In the genomic region with DNA sequence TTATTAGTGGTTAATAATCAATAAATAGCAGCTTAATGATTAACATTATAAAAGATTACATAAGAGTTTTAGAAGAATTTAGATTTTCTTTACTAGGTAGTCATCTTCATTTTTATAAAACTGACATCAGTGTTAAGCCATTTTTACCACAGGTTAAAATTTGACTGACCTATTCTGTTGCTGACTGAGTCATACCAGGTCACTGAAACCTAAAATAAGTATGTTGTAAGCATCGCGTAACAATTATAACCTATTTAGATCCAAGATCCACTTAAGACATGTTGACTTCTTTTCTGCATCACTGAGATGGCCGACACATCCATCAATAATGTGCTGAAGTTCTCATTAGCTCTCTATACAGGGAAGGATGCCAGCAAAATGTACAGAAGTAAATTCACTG, we compare ENCODE assay signal across 20 cellular contexts. TPM values are rescaled to one million over a fixed set of nuclear protein-coding genes. Genes with fewer than 3 reads are reported as not detected.
DNase-seq lines count a peak whose midpoint lies in the region; ATAC-seq and TF ChIP-seq lines count a peak whose summit lies in the region.
"Had no signal": no experiment of that assay in that cellular context is flagged by ENCODE, and none has a peak within 500 bp of the region (broad histone marks: within the 10 kb centered on the region; RNA-seq: fewer than 3 reads in every experiment).

No MANE protein-coding gene starts in this region.

- no peaks in the 10 kb centered on the region for H4K20me1 ChIP-seq in IMR-90 (ENCODE audit: insufficient read depth, low read length)

- ATAC-seq in GM18907 (IDR thresholded peaks at IDR 0.05; ENCODE audit: unreplicated experiment) (peak; percentile 58), IMR-90 (ENCODE audit: low read depth) (no peak)
- ATAC-seq: GM12878, K562, PC-3 had no signal

- H3K36me3 ChIP-seq in IMR-90 (ENCODE audit: control insufficient read depth, insufficient read depth, low read length), result no peaks in the 10 kb centered on the region
- H3K36me3 ChIP-seq: SJSA1 had no signal

- H4K8ac ChIP-seq in IMR-90 (ENCODE audit: low read depth in 2 of 2, low read length in 2 of 2), result no peak overlapping the region

- H3K9me3 ChIP-seq in IMR-90 (ENCODE audit: control insufficient read depth, insufficient read depth, low read length), result no peaks in the 10 kb centered on the region
- H3K9me3 ChIP-seq: SJSA1 had no signal

- no peak overlapping the region for H2BK15ac ChIP-seq in IMR-90 (ENCODE audit: low read depth, low read length)

- TF ChIP-seq CTCF in IMR-90 (conservative IDR thresholded peaks at IDR 0.05; ENCODE audit: low read depth, low read length), result no peak

- no peak overlapping the region for H2BK5ac ChIP-seq in IMR-90 (ENCODE audit: low read depth, low read length, poor library complexity, severe bottlenecking)

- no peak overlapping the region for H2AK9ac ChIP-seq in IMR-90 (replicated peaks; ENCODE audit: low read depth, low read length, poor library complexity)

- no peaks in the 10 kb centered on the region for H3K79me1 ChIP-seq in IMR-90 (ENCODE audit: low read depth in 1 of 2, low read length in 2 of 2)

- no peaks in the 10 kb centered on the region; the same call in 1 of the 2 replicates for H3K4me1 ChIP-seq in IMR-90 (ENCODE audit: control insufficient read depth, insufficient read depth, low read length)
- H3K4me1 ChIP-seq: SJSA1 had no signal

- H3K27ac ChIP-seq in IMR-90 (ENCODE audit: insufficient read depth, low read length), result no peak overlapping the region
- H3K27ac ChIP-seq: HL-60, SJSA1 had no signal

- no peak overlapping the region for H2AK5ac ChIP-seq in IMR-90 (ENCODE audit: low read depth, low read length)

- H3K23ac ChIP-seq in IMR-90 (ENCODE audit: low read depth, low read length), result no peak overlapping the region

- intact Hi-C loops in IMR-90 (cut with micrococcal nuclease), result no loop called here
- intact Hi-C loops in cardiac septum (cut with DNase I), result no loop called here

- DNase-seq in IMR-90, result peak; percentile 11
- peak; percentile 26 for DNase-seq in kidney glomerular epithelial cell (lab: John Stamatoyannopoulos, UW)
- no peak for DNase-seq in cardiac septum (ENCODE audit: low spot score)
- no peak for DNase-seq in SIG-M5 treated with dmso at 0.1 percent for 504 hours (lab: John Stamatoyannopoulos, UW; ENCODE audit: unreplicated experiment)
- no peak for DNase-seq in iPS-NIHi11 (ENCODE audit: low spot score)
- no peak for DNase-seq in HuH-7 (ENCODE audit: low spot score)
- DNase-seq: CD4-positive, alpha-beta memory T cell; DND-41; GDM1; H7; NCI-H187 treated with DMSO at 0.1 percent for 48 hours; NCI-H2171 treated with DMSO at 0.1 percent for 48 hours; NCI-H774; PC-3 had no signal

- POLR2A ChIA-PET in IMR-90 (lab: Charles Lee; ENCODE audit: unreplicated experiment), result no interaction called here

- TF ChIP-seq RAD21 in IMR-90 (IDR thresholded peaks at IDR 0.05; ENCODE audit: low read length), result no peak

- no peak overlapping the region for H3K14ac ChIP-seq in IMR-90 (replicated peaks; ENCODE audit: low read depth, low read length)

- WGBS in IMR-90 (ENCODE audit: extremely low coverage in 2 of 2, insufficient read length in 1 of 2), 2 experiments, result no CpG with 5 or more reads among the region's 3 CpGs

- no peak overlapping the region for H4K91ac ChIP-seq in IMR-90 (ENCODE audit: insufficient read depth, low read depth, low read length)

- H2AFZ ChIP-seq in IMR-90 (replicated peaks; ENCODE audit: low read length, poor library complexity), result no peak overlapping the region

- H3K18ac ChIP-seq in IMR-90 (ENCODE audit: low read depth, low read length), result no peak overlapping the region

- no peak overlapping the region for H2BK20ac ChIP-seq in IMR-90 (ENCODE audit: low read depth, low read length)

- no peak overlapping the region for H3K4me3 ChIP-seq in IMR-90 (ENCODE audit: insufficient read depth, low read depth, low read length)
- H3K4me3 ChIP-seq: GM12878, K562, SJSA1 had no signal

- TF ChIP-seq POLR2A in IMR-90 (IDR thresholded peaks at IDR 0.05; ENCODE audit: low read depth, low read length), result no peak

- no peaks in the 10 kb centered on the region for H3K27me3 ChIP-seq in IMR-90 (ENCODE audit: control insufficient read depth, insufficient read depth, low read length)
- H3K27me3 ChIP-seq: SJSA1 had no signal

- H3K56ac ChIP-seq in IMR-90 (ENCODE audit: extremely low read depth, insufficient read depth, low read length), result no peak overlapping the region

- CTCF ChIA-PET in IMR-90 (lab: Yijun Ruan, JAX), result no interaction called here

- no peak overlapping the region for H3K4ac ChIP-seq in IMR-90 (ENCODE audit: low read depth, low read length)

- H2BK120ac ChIP-seq in IMR-90 (ENCODE audit: low read depth, low read length), result no peak overlapping the region

- in situ Hi-C loops in IMR-90 (cut with MboI; ENCODE audit: low sequenced_read_pairs), result no loop called here

- BruUV-seq in IMR-90 (replicated peaks; lab: Mats Ljungman, UMichigan), result no TSS peak

- dilution Hi-C loops in IMR-90 (cut with HindIII; ENCODE audit: low sequenced_read_pairs, unreplicated experiment), result no loop called here

- no peak overlapping the region for H3K9ac ChIP-seq in IMR-90 (ENCODE audit: low read depth, low read length)

- no peak overlapping the region for H3K4me2 ChIP-seq in IMR-90 (ENCODE audit: low read depth, low read length)

- 0 out of 2 replicates have a peak, but pooled peaks cover 3% of the 10 kb centered on the region for H3K9me1 ChIP-seq in IMR-90 (ENCODE audit: insufficient read depth, low read length)

- no peak overlapping the region for H4K5ac ChIP-seq in IMR-90 (ENCODE audit: low read depth, low read length)

TF ChIP-seq in IMR-90, 13 proteins besides CTCF, POLR2A, EP300 and RAD21:
- TF ChIP-seq NFE2L2 (IDR thresholded peaks at IDR 0.05; ENCODE audit: low read depth, low read length), result no peak
- TF ChIP-seq RCOR1 (IDR thresholded peaks at IDR 0.05; ENCODE audit: insufficient replicate concordance, low read length), result no peak
- TF ChIP-seq FOS (IDR thresholded peaks at IDR 0.05; ENCODE audit: low read depth, low read length), result no peak
- TF ChIP-seq CHD1 (IDR thresholded peaks at IDR 0.05; ENCODE audit: low read depth, low read length), result no peak
- TF ChIP-seq SMC3 (IDR thresholded peaks at IDR 0.05; ENCODE audit: low read depth, low read length), result no peak
- TF ChIP-seq MAFK (IDR thresholded peaks at IDR 0.05; ENCODE audit: low read depth, low read length), result no peak
- TF ChIP-seq BHLHE40 (IDR thresholded peaks at IDR 0.05; ENCODE audit: low read depth, low read length), result no peak
- TF ChIP-seq MXI1 (IDR thresholded peaks at IDR 0.05; ENCODE audit: borderline replicate concordance, low read depth, low read length), result no peak
- TF ChIP-seq, protein P1, sequence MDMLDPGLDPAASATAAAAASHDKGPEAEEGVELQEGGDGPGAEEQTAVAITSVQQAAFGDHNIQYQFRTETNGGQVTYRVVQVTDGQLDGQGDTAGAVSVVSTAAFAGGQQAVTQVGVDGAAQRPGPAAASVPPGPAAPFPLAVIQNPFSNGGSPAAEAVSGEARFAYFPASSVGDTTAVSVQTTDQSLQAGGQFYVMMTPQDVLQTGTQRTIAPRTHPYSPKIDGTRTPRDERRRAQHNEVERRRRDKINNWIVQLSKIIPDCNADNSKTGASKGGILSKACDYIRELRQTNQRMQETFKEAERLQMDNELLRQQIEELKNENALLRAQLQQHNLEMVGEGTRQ (IDR thresholded peaks at IDR 0.05; ENCODE audit: low read depth, low read length), result no peak
- TF ChIP-seq CEBPB (IDR thresholded peaks at IDR 0.05; ENCODE audit: low read depth, low read length), result no peak
- TF ChIP-seq RFX5 (IDR thresholded peaks at IDR 0.05; ENCODE audit: low read depth, low read length), result no peak
- no peak for TF ChIP-seq MAZ (IDR thresholded peaks at IDR 0.05; ENCODE audit: borderline replicate concordance, low read depth, low read length)
- TF ChIP-seq, protein P2, sequence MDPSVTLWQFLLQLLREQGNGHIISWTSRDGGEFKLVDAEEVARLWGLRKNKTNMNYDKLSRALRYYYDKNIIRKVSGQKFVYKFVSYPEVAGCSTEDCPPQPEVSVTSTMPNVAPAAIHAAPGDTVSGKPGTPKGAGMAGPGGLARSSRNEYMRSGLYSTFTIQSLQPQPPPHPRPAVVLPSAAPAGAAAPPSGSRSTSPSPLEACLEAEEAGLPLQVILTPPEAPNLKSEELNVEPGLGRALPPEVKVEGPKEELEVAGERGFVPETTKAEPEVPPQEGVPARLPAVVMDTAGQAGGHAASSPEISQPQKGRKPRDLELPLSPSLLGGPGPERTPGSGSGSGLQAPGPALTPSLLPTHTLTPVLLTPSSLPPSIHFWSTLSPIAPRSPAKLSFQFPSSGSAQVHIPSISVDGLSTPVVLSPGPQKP (IDR thresholded peaks at IDR 0.05; ENCODE audit: borderline replicate concordance, low read depth, low read length), result no peak

RNA-seq across cellular contexts. Expression of a gene that starts 36.7 kb away (rescaled TPM):
- total RNA-seq in IMR-90 (2012; rRNA removed), result not detected in 2 replicates
- not detected in 2 replicates for polyA plus RNA-seq in IMR-90 (2012; rRNA removed)
- polyA plus RNA-seq in IMR-90 (2012; cell fraction: cytosol; rRNA removed), result not detected in 2 replicates
- not detected in 2 replicates for polyA plus RNA-seq in IMR-90 (2012; cell fraction: nucleus; rRNA removed; ENCODE audit: low replicate concordance)
- total RNA-seq in cardiac septum, result not detected
- total RNA-seq: CD4-positive, alpha-beta memory T cell; GM12878; H7; K562; PC-3; SJSA1 had no signal
- polyA plus RNA-seq: BJ; CD4-positive, alpha-beta memory T cell had no signal

Comparison
In these comparisons a context has a peak if more than half of its experiments do, and no peak if none do; other contexts are left out.
1. DNase-seq: peak in IMR-90 (single experiment) and kidney glomerular epithelial cell (single experiment); none in cardiac septum (single experiment), SIG-M5 treated with dmso at 0.1 percent for 504 hours (single experiment), iPS-NIHi11 (single experiment) and HuH-7 (single experiment).